In the genomic region with DNA sequence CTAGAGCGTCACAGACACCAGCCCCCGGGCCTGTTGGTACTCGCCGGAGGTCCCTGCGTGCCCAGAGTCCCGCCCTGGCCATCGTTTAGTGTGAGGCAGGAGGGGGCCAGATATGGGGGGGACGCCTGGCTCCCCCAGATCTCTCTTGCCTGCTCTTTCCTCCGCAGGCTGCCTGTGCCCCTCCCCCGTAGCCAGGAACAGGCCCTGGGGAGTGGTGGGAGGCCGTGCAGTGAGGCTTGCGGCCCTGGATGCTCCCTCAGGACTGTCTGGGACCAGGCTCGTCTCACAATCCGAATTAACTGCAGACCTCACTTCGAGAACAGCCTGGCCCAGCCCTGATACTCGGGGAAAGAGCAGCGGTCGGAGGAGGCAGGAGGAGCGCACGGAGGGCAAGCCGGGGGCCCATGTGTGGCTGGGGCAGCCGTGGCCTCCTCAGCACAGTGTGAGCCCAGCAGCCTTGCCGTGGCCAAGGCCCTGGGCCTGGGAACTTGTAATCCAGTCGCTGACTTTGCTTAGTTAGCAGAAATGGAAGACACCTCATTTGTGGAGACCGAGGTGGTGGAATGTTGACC, we compare ENCODE assay signal across 24 cellular contexts. TPM values are rescaled to one million over a fixed set of nuclear protein-coding genes. Genes with fewer than 3 reads are reported as not detected.
"Had no signal": no experiment of that assay in that cellular context is flagged by ENCODE, and none has a peak within 500 bp of the region (broad histone marks: within the 10 kb centered on the region; RNA-seq: fewer than 3 reads in every experiment).

No MANE protein-coding gene starts in this region.

- H3K36me3 ChIP-seq: colonic mucosa, esophagus squamous epithelium, prostate gland, tibial artery, vagina had no signal

- H3K27me3 Mint-ChIP-seq: activated naive CD8-positive, alpha-beta T cell had no signal

- H3K4me3 Mint-ChIP-seq: activated naive CD8-positive, alpha-beta T cell; immature natural killer cell; nephron; stimulated activated effector memory CD8-positive, alpha-beta T cell treated with anti-CD3 and anti-CD28 coated beads, Interleukin-12 subunit alpha, Interleukin-12 subunit beta, amount 100 ng/mL, for 72 hours; T-helper 2 cell treated with Interferon-gamma antibody and Interleukin-4, amounts not matched to agents 5 μg/mL and 100 μg/mL, for 36 hours had no signal

- H3K9me3 ChIP-seq: body of pancreas, colonic mucosa, esophagus squamous epithelium, prostate gland, tibial artery, vagina had no signal

- FAIRE-seq: endothelial cell of umbilical vein had no signal

- H3K27ac Mint-ChIP-seq: activated naive CD8-positive, alpha-beta T cell; immature natural killer cell; stimulated activated effector memory CD8-positive, alpha-beta T cell treated with anti-CD3 and anti-CD28 coated beads, Interleukin-12 subunit alpha, Interleukin-12 subunit beta, amount 100 ng/mL, for 72 hours; T-helper 2 cell treated with Interferon-gamma antibody and Interleukin-4, amounts not matched to agents 5 μg/mL and 100 μg/mL, for 36 hours had no signal

- DNase-seq: activated CD4-positive, alpha-beta T cell treated with anti-CD3 and anti-CD28 coated beads, Interleukin-2, amount 50 U/mL, for 1 hour; activated CD8-positive, alpha-beta memory T cell treated with anti-CD3 and anti-CD28 coated beads for 24 hours; activated gamma-delta T cell treated with Interleukin-2 at 50 U/mL for 16 hours; amniotic stem cell; body of pancreas; central memory CD4-positive, alpha-beta T cell; colonic mucosa; effector CD4-positive, alpha-beta T cell; esophagus squamous epithelium; immature natural killer cell; left colon; mesenchymal stem cell; stimulated activated CD4-positive, alpha-beta T cell treated with anti-CD3 and anti-CD28 coated beads, Interleukin-12 subunit alpha, Interleukin-12 subunit beta, amount 100 ng/mL, for 4 hours; stimulated activated CD4-positive, alpha-beta T cell treated with anti-CD3 and anti-CD28 coated beads, Interleukin-2, amount 100 ng/mL, for 24 hours; tibial artery had no signal

- H3K4me3 ChIP-seq: body of pancreas, colonic mucosa, esophagus squamous epithelium, prostate gland, tibial artery, vagina had no signal

- H3K9me3 Mint-ChIP-seq: immature natural killer cell; nephron; stimulated activated effector memory CD8-positive, alpha-beta T cell treated with anti-CD3 and anti-CD28 coated beads, Interleukin-12 subunit alpha, Interleukin-12 subunit beta, amount 100 ng/mL, for 72 hours; T-helper 2 cell treated with Interferon-gamma antibody and Interleukin-4, amounts not matched to agents 5 μg/mL and 100 μg/mL, for 36 hours had no signal

- ATAC-seq: left colon; stimulated activated effector memory CD8-positive, alpha-beta T cell treated with anti-CD3 and anti-CD28 coated beads, Interleukin-12 subunit alpha, Interleukin-12 subunit beta, amount 100 ng/mL, for 72 hours had no signal

- H3K4me1 Mint-ChIP-seq: immature natural killer cell; stimulated activated effector memory CD8-positive, alpha-beta T cell treated with anti-CD3 and anti-CD28 coated beads, Interleukin-12 subunit alpha, Interleukin-12 subunit beta, amount 100 ng/mL, for 72 hours had no signal

- H3K36me3 Mint-ChIP-seq: activated naive CD8-positive, alpha-beta T cell; immature natural killer cell; stimulated activated effector memory CD8-positive, alpha-beta T cell treated with anti-CD3 and anti-CD28 coated beads, Interleukin-12 subunit alpha, Interleukin-12 subunit beta, amount 100 ng/mL, for 72 hours had no signal

- H3K27ac ChIP-seq: body of pancreas, colonic mucosa, esophagus squamous epithelium, prostate gland, tibial artery, vagina had no signal

- H3K4me1 ChIP-seq: colonic mucosa, prostate gland had no signal

- H3K27me3 ChIP-seq: body of pancreas, colonic mucosa, esophagus squamous epithelium, vagina had no signal

RNA-seq across cellular contexts. Expression of a gene that starts 28.7 kb away (rescaled TPM):
- total RNA-seq: body of pancreas, endothelial cell of umbilical vein, fibroblast of villous mesenchyme, vagina had no signal
- polyA plus RNA-seq: endothelial cell of umbilical vein, immature natural killer cell had no signal

RNA-seq across cellular contexts. Expression of a gene that starts 52.8 kb away (rescaled TPM):
- total RNA-seq: endothelial cell of umbilical vein, fibroblast of villous mesenchyme, osteoblast, vagina had no signal
- polyA plus RNA-seq: endothelial cell of umbilical vein, immature natural killer cell had no signal
